Comparison of ENCODE assay signal across 2 cellular contexts in the genomic region with DNA sequence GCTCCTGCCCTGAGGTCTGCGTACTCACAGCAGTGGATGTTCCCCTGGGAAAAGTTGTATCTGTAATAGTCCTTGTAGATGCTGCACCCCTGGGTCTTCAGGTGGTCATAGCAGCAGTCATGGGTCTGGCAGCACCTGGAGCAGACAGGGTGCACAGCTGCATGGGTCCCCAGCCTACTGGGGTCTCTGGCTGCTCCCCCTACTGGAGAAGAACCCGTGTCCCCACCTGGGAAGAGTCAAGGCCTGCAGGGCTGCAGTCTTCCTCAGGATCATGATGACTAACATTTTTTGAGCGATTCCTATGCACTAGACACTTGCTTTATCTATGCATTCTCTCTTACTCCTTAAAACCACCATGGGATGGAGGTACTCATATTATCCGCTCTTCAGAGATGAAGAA.
TF ChIP-seq lines count a peak whose summit lies in the region.

No MANE protein-coding gene starts in this region.

TF ChIP-seq in HCT116, 20 proteins besides CTCF, POLR2A, EP300 and RAD21:
- no peak for TF ChIP-seq POLR2AphosphoS5 (IDR thresholded peaks at IDR 0.05; ENCODE audit: low read depth, low read length)
- no peak for TF ChIP-seq SRF (IDR thresholded peaks at IDR 0.05; ENCODE audit: low read depth)
- TF ChIP-seq ZNF274 (IDR thresholded peaks at IDR 0.05; ENCODE audit: low read depth, low read length), result no peak
- TF ChIP-seq CBX3 (IDR thresholded peaks at IDR 0.05; ENCODE audit: low read depth), result no peak
- TF ChIP-seq, protein P1, sequence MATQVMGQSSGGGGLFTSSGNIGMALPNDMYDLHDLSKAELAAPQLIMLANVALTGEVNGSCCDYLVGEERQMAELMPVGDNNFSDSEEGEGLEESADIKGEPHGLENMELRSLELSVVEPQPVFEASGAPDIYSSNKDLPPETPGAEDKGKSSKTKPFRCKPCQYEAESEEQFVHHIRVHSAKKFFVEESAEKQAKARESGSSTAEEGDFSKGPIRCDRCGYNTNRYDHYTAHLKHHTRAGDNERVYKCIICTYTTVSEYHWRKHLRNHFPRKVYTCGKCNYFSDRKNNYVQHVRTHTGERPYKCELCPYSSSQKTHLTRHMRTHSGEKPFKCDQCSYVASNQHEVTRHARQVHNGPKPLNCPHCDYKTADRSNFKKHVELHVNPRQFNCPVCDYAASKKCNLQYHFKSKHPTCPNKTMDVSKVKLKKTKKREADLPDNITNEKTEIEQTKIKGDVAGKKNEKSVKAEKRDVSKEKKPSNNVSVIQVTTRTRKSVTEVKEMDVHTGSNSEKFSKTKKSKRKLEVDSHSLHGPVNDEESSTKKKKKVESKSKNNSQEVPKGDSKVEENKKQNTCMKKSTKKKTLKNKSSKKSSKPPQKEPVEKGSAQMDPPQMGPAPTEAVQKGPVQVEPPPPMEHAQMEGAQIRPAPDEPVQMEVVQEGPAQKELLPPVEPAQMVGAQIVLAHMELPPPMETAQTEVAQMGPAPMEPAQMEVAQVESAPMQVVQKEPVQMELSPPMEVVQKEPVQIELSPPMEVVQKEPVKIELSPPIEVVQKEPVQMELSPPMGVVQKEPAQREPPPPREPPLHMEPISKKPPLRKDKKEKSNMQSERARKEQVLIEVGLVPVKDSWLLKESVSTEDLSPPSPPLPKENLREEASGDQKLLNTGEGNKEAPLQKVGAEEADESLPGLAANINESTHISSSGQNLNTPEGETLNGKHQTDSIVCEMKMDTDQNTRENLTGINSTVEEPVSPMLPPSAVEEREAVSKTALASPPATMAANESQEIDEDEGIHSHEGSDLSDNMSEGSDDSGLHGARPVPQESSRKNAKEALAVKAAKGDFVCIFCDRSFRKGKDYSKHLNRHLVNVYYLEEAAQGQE (IDR thresholded peaks at IDR 0.05; ENCODE audit: low read depth), result no peak
- no peak for TF ChIP-seq ELF1 (IDR thresholded peaks at IDR 0.05; ENCODE audit: borderline replicate concordance, low read depth)
- no peak for TF ChIP-seq SIN3A (IDR thresholded peaks at IDR 0.05; ENCODE audit: low read depth)
- no peak for TF ChIP-seq YY1 (IDR thresholded peaks at IDR 0.05; ENCODE audit: extremely low read depth, insufficient replicate concordance, low read depth, low read length)
- no peak for TF ChIP-seq SP1 (IDR thresholded peaks at IDR 0.05; ENCODE audit: low read depth)
- TF ChIP-seq JUND (IDR thresholded peaks at IDR 0.05), result no peak
- TF ChIP-seq FOSL1 (IDR thresholded peaks at IDR 0.05; ENCODE audit: low read depth), result no peak
- TF ChIP-seq, protein P2, sequence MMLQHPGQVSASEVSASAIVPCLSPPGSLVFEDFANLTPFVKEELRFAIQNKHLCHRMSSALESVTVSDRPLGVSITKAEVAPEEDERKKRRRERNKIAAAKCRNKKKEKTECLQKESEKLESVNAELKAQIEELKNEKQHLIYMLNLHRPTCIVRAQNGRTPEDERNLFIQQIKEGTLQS (IDR thresholded peaks at IDR 0.05), result no peak
- no peak for TF ChIP-seq ZFX (IDR thresholded peaks at IDR 0.05)
- TF ChIP-seq, protein P3, sequence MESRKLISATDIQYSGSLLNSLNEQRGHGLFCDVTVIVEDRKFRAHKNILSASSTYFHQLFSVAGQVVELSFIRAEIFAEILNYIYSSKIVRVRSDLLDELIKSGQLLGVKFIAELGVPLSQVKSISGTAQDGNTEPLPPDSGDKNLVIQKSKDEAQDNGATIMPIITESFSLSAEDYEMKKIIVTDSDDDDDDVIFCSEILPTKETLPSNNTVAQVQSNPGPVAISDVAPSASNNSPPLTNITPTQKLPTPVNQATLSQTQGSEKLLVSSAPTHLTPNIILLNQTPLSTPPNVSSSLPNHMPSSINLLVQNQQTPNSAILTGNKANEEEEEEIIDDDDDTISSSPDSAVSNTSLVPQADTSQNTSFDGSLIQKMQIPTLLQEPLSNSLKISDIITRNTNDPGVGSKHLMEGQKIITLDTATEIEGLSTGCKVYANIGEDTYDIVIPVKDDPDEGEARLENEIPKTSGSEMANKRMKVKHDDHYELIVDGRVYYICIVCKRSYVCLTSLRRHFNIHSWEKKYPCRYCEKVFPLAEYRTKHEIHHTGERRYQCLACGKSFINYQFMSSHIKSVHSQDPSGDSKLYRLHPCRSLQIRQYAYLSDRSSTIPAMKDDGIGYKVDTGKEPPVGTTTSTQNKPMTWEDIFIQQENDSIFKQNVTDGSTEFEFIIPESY (IDR thresholded peaks at IDR 0.05; ENCODE audit: extremely low read depth, insufficient replicate concordance, low read length), result no peak
- TF ChIP-seq EZH2 (IDR thresholded peaks at IDR 0.05), result no peak

TF ChIP-seq in K562, 482 proteins besides CTCF, POLR2A, EP300 and RAD21:
- TF ChIP-seq, protein P4, sequence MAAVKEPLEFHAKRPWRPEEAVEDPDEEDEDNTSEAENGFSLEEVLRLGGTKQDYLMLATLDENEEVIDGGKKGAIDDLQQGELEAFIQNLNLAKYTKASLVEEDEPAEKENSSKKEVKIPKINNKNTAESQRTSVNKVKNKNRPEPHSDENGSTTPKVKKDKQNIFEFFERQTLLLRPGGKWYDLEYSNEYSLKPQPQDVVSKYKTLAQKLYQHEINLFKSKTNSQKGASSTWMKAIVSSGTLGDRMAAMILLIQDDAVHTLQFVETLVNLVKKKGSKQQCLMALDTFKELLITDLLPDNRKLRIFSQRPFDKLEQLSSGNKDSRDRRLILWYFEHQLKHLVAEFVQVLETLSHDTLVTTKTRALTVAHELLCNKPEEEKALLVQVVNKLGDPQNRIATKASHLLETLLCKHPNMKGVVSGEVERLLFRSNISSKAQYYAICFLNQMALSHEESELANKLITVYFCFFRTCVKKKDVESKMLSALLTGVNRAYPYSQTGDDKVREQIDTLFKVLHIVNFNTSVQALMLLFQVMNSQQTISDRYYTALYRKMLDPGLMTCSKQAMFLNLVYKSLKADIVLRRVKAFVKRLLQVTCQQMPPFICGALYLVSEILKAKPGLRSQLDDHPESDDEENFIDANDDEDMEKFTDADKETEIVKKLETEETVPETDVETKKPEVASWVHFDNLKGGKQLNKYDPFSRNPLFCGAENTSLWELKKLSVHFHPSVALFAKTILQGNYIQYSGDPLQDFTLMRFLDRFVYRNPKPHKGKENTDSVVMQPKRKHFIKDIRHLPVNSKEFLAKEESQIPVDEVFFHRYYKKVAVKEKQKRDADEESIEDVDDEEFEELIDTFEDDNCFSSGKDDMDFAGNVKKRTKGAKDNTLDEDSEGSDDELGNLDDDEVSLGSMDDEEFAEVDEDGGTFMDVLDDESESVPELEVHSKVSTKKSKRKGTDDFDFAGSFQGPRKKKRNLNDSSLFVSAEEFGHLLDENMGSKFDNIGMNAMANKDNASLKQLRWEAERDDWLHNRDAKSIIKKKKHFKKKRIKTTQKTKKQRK (IDR thresholded peaks at IDR 0.05; ENCODE audit: borderline replicate concordance, low read depth, low read length), result no peak
- no peak for TF ChIP-seq THRAP3 (IDR thresholded peaks at IDR 0.05; ENCODE audit: borderline replicate concordance)
- TF ChIP-seq, protein P5, sequence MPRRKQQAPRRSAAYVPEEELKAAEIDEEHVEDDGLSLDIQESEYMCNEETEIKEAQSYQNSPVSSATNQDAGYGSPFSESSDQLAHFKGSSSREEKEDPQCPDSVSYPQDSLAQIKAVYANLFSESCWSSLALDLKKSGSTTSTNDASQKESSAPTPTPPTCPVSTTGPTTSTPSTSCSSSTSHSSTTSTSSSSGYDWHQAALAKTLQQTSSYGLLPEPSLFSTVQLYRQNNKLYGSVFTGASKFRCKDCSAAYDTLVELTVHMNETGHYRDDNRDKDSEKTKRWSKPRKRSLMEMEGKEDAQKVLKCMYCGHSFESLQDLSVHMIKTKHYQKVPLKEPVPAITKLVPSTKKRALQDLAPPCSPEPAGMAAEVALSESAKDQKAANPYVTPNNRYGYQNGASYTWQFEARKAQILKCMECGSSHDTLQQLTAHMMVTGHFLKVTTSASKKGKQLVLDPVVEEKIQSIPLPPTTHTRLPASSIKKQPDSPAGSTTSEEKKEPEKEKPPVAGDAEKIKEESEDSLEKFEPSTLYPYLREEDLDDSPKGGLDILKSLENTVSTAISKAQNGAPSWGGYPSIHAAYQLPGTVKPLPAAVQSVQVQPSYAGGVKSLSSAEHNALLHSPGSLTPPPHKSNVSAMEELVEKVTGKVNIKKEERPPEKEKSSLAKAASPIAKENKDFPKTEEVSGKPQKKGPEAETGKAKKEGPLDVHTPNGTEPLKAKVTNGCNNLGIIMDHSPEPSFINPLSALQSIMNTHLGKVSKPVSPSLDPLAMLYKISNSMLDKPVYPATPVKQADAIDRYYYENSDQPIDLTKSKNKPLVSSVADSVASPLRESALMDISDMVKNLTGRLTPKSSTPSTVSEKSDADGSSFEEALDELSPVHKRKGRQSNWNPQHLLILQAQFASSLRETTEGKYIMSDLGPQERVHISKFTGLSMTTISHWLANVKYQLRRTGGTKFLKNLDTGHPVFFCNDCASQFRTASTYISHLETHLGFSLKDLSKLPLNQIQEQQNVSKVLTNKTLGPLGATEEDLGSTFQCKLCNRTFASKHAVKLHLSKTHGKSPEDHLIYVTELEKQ (CRISPR knock-in tag; IDR thresholded peaks at IDR 0.05), result no peak
- TF ChIP-seq, protein P6, sequence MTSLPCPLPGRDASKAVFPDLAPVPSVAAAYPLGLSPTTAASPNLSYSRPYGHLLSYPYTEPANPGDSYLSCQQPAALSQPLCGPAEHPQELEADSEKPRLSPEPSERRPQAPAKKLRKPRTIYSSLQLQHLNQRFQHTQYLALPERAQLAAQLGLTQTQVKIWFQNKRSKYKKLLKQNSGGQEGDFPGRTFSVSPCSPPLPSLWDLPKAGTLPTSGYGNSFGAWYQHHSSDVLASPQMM (CRISPR knock-in tag; IDR thresholded peaks at IDR 0.05), result no peak
- no peak for TF ChIP-seq CEBPB (tag; IDR thresholded peaks at IDR 0.05)
- TF ChIP-seq, protein P7, sequence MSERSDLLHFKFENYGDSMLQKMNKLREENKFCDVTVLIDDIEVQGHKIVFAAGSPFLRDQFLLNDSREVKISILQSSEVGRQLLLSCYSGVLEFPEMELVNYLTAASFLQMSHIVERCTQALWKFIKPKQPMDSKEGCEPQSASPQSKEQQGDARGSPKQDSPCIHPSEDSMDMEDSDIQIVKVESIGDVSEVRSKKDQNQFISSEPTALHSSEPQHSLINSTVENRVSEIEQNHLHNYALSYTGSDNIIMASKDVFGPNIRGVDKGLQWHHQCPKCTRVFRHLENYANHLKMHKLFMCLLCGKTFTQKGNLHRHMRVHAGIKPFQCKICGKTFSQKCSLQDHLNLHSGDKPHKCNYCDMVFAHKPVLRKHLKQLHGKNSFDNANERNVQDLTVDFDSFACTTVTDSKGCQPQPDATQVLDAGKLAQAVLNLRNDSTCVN (CRISPR knock-in tag; IDR thresholded peaks at IDR 0.05), result no peak
- TF ChIP-seq, protein P8, sequence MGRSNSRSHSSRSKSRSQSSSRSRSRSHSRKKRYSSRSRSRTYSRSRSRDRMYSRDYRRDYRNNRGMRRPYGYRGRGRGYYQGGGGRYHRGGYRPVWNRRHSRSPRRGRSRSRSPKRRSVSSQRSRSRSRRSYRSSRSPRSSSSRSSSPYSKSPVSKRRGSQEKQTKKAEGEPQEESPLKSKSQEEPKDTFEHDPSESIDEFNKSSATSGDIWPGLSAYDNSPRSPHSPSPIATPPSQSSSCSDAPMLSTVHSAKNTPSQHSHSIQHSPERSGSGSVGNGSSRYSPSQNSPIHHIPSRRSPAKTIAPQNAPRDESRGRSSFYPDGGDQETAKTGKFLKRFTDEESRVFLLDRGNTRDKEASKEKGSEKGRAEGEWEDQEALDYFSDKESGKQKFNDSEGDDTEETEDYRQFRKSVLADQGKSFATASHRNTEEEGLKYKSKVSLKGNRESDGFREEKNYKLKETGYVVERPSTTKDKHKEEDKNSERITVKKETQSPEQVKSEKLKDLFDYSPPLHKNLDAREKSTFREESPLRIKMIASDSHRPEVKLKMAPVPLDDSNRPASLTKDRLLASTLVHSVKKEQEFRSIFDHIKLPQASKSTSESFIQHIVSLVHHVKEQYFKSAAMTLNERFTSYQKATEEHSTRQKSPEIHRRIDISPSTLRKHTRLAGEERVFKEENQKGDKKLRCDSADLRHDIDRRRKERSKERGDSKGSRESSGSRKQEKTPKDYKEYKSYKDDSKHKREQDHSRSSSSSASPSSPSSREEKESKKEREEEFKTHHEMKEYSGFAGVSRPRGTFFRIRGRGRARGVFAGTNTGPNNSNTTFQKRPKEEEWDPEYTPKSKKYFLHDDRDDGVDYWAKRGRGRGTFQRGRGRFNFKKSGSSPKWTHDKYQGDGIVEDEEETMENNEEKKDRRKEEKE (IDR thresholded peaks at IDR 0.05; ENCODE audit: borderline replicate concordance in 1 of 2, control insufficient read depth in 1 of 2, low read depth in 2 of 2, low read length in 1 of 2), result no peak
- no peak for TF ChIP-seq ZNF41 (CRISPR knock-in tag; conservative IDR thresholded peaks at IDR 0.05)
- TF ChIP-seq MIER1 (IDR thresholded peaks at IDR 0.05; ENCODE audit: low read depth), result no peak
- no peak for TF ChIP-seq ZZZ3 (IDR thresholded peaks at IDR 0.05)
- no peak for TF ChIP-seq ZSCAN32 (CRISPR knock-in tag; IDR thresholded peaks at IDR 0.05)
- no peak for TF ChIP-seq CHCHD3 (CRISPR knock-in tag; IDR thresholded peaks at IDR 0.05)
- TF ChIP-seq, protein P9, sequence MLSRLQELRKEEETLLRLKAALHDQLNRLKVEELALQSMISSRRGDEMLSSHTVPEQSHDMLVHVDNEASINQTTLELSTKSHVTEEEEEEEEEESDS (CRISPR knock-in tag; IDR thresholded peaks at IDR 0.05), result no peak
- no peak for TF ChIP-seq ZFP1 (CRISPR knock-in tag; IDR thresholded peaks at IDR 0.05)
- TF ChIP-seq GTF2E2 (tag; IDR thresholded peaks at IDR 0.05), result no peak
- TF ChIP-seq CEBPG (CRISPR knock-in tag; IDR thresholded peaks at IDR 0.05), result no peak
- TF ChIP-seq CEBPG (tag; conservative IDR thresholded peaks at IDR 0.05 in 1 of 2, IDR thresholded peaks at IDR 0.05 in 1 of 2), result no peak
- TF ChIP-seq, protein P10, sequence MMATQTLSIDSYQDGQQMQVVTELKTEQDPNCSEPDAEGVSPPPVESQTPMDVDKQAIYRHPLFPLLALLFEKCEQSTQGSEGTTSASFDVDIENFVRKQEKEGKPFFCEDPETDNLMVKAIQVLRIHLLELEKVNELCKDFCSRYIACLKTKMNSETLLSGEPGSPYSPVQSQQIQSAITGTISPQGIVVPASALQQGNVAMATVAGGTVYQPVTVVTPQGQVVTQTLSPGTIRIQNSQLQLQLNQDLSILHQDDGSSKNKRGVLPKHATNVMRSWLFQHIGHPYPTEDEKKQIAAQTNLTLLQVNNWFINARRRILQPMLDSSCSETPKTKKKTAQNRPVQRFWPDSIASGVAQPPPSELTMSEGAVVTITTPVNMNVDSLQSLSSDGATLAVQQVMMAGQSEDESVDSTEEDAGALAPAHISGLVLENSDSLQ (IDR thresholded peaks at IDR 0.05), result no peak
